8 cellular contexts compared by ENCODE assay signal in genomic region chr4:26372525-26373172, GRCh38. TPM values are rescaled to one million over a fixed set of nuclear protein-coding genes. Genes with fewer than 3 reads are reported as not detected.
A peak's percentile ranks its signal among the peaks of the same experiment; 100 is the strongest.
DNase-seq lines count a peak whose midpoint lies in the region; ATAC-seq, FAIRE-seq and TF ChIP-seq lines count a peak whose summit lies in the region.

No MANE protein-coding gene starts in this region.

- ATAC-seq in GM21390 (IDR thresholded peaks at IDR 0.05; ENCODE audit: unreplicated experiment) = peak; percentile 89
- ATAC-seq in Panc1 = peak; percentile 71
- peak; percentile 98 for ATAC-seq in HepG2

- peak overlapping the region; percentile 4 for H3K27ac Mint-ChIP-seq in activated naive CD8-positive, alpha-beta T cell
- H3K27ac Mint-ChIP-seq in type B pancreatic cell = peak overlapping the region; percentile 12

- peaks cover 20% of the 10 kb centered on the region for H3K36me3 Mint-ChIP-seq in activated naive CD8-positive, alpha-beta T cell
- peaks cover 11% of the 10 kb centered on the region for H3K36me3 Mint-ChIP-seq in type B pancreatic cell

- H3K4me1 ChIP-seq in Panc1 (ENCODE audit: control insufficient read depth, insufficient read depth, low read length) = peaks cover 9% of the 10 kb centered on the region
- peaks cover 47% of the 10 kb centered on the region for H3K4me1 ChIP-seq in HepG2 (ENCODE audit: insufficient read depth, low read length)

- H2AFZ ChIP-seq in HepG2 (ENCODE audit: low read length) = no peak overlapping the region

- H3K36me3 ChIP-seq in Panc1 (ENCODE audit: control insufficient read depth, insufficient read depth, low read length) = no peaks in the 10 kb centered on the region
- H3K36me3 ChIP-seq in HepG2 (replicated peaks in 1 of 2; ENCODE audit: control insufficient read depth in 1 of 2, insufficient read depth in 2 of 2, low read length in 2 of 2) = no peaks in the 10 kb centered on the region; a peak in 1 of 5 replicates

- no peak overlapping the region for H3K4me3 Mint-ChIP-seq in activated naive CD8-positive, alpha-beta T cell
- peak overlapping the region; percentile 4 for H3K4me3 Mint-ChIP-seq in type B pancreatic cell

- in situ Hi-C loops in G401 (cut with HindIII; ENCODE audit: low sequenced_read_pairs) = no loop called here
- in situ Hi-C loops in Panc1 (cut with HindIII; ENCODE audit: low pct_unique_long_range_greater_than_20kb, low sequenced_read_pairs) = no loop called here
- in situ Hi-C loops in HepG2 (cut with HindIII; ENCODE audit: extremely low pct_ligation_motif_present, low pct_unique_long_range_greater_than_20kb) = no loop called here

- DNase-seq in G401 (ENCODE audit: low spot score) (peak; percentile 42), HL-60 (ENCODE audit: low read depth in 1 of 2, low spot score in 1 of 2) (peak; percentile 87 to 95), Panc1 (ENCODE audit: low read depth, low spot score) (peak; percentile 5), HepG2 (ENCODE audit: low spot score) (peak; percentile 90), type B pancreatic cell (ENCODE audit: extremely low spot score, unreplicated experiment) (no peak), middle frontal gyrus (ENCODE audit: extremely low spot score, low spot score) (no peak)

- CTCF ChIA-PET in Panc1 (lab: Charles Lee) (no interaction called here), HepG2 (lab: Yijun Ruan, JAX; ENCODE audit: low intra/inter-chr PET ratio, low total read pairs) (no interaction called here)

- H3K27ac ChIP-seq in HL-60 (replicated peaks) (peak overlapping the region; percentile 6; the same call in 1 of the 2 replicates), Panc1 (ENCODE audit: low read length) (no peak overlapping the region), HepG2 (ENCODE audit: extremely low read length, insufficient read depth, low read length) (peak overlapping the region; percentile 12)

- H3K27me3 Mint-ChIP-seq in activated naive CD8-positive, alpha-beta T cell = no peaks in the 10 kb centered on the region
- no peaks in the 10 kb centered on the region for H3K27me3 Mint-ChIP-seq in type B pancreatic cell

- H3K4me3 ChIP-seq in HL-60 (replicated peaks; ENCODE audit: insufficient read depth, low read length) = no peak overlapping the region
- H3K4me3 ChIP-seq in Panc1 (ENCODE audit: low read depth in 2 of 2, low read length in 2 of 2) = no peak overlapping the region
- no peak overlapping the region; a peak in 1 of 6 replicates for H3K4me3 ChIP-seq in HepG2 (replicated peaks in 1 of 3; ENCODE audit: insufficient read depth in 1 of 3, low read depth in 2 of 3, low read length in 3 of 3)

- no peak for TF ChIP-seq POLR2A in HepG2 (IDR thresholded peaks at IDR 0.05; ENCODE audit: insufficient read depth in 1 of 2, low read depth in 2 of 2, low read length in 2 of 2)

- peaks cover 71% of the 10 kb centered on the region for H3K79me2 ChIP-seq in HepG2 (ENCODE audit: insufficient read depth, low read length)

- WGBS in HepG2 (ENCODE audit: low lambda C conversion rate) = 11% methylated on average over 5 of the region's 5 CpGs

- no peak; the same call in 1 of the 2 replicates for TF ChIP-seq RAD21 in HepG2 (CRISPR knock-in tag; IDR thresholded peaks at IDR 0.05)

- no peak overlapping the region for H3K9ac ChIP-seq in HepG2 (ENCODE audit: insufficient read depth, low read depth, low read length)

- peak; percentile 97 for FAIRE-seq in HepG2 (lab: Jason Lieb, UNC)

- TF ChIP-seq CTCF in HL-60 (IDR thresholded peaks at IDR 0.05; ENCODE audit: insufficient read depth, low read length) (no peak), Panc1 (IDR thresholded peaks at IDR 0.05) (no peak), HepG2 (CRISPR knock-in tag; IDR thresholded peaks at IDR 0.05) (no peak), type B pancreatic cell (conservative IDR thresholded peaks at IDR 0.05) (no peak)

- BruUV-seq in Panc1 (replicated peaks; lab: Mats Ljungman, UMichigan) (no TSS peak), HepG2 (replicated peaks; lab: Mats Ljungman, UMichigan) (no TSS peak)

- H3K4me1 Mint-ChIP-seq in activated naive CD8-positive, alpha-beta T cell (ENCODE audit: low read depth) = peaks cover 48% of the 10 kb centered on the region
- H3K4me1 Mint-ChIP-seq in type B pancreatic cell (ENCODE audit: unreplicated experiment) = peaks cover 60% of the 10 kb centered on the region

- peaks cover 65% of the 10 kb centered on the region for H4K20me1 ChIP-seq in HepG2 (ENCODE audit: insufficient read depth, low read length)

- peak in 1 of 2 experiments; percentile 62; a peak in 1 of 4 replicates for TF ChIP-seq EP300 in HepG2 (IDR thresholded peaks at IDR 0.05; ENCODE audit: low read depth in 2 of 2, low read length in 2 of 2)
- TF ChIP-seq EP300 in HepG2 (CRISPR knock-in tag; IDR thresholded peaks at IDR 0.05; ENCODE audit: borderline replicate concordance) = no peak

- H3K9me3 Mint-ChIP-seq in activated naive CD8-positive, alpha-beta T cell (ENCODE audit: low read depth) = no peaks in the 10 kb centered on the region
- no peaks in the 10 kb centered on the region for H3K9me3 Mint-ChIP-seq in type B pancreatic cell

- POLR2A ChIA-PET in Panc1 (lab: Charles Lee) (interaction anchor here (0.5 kb wide), 1 partner anchor 8 kb away, joined by 4 read pairs; no protein-coding TSS in a partner anchor), HepG2 (lab: Yijun Ruan, JAX) (interaction anchor here (0.8 kb wide), 1 partner anchor 53 kb away, joined by 5 read pairs; no protein-coding TSS in a partner anchor)

- intact Hi-C loops in Panc1 (cut with micrococcal nuclease; ENCODE audit: unreplicated experiment) (no loop called here), HepG2 (cut with micrococcal nuclease; ENCODE audit: unreplicated experiment) (loop anchor here (5.0 kb wide), 1 partner anchor 50 kb away; the partner anchor contains the start of gene RBPJ)

- H3K4me2 ChIP-seq in HepG2 (ENCODE audit: low read depth, low read length) = peak overlapping the region; percentile 46

- H3K27me3 ChIP-seq in HL-60 (ENCODE audit: insufficient read depth, poor library complexity, severe bottlenecking) (no peaks in the 10 kb centered on the region), Panc1 (ENCODE audit: control insufficient read depth, insufficient read depth, low read length) (no peaks in the 10 kb centered on the region), HepG2 (ENCODE audit: control insufficient read depth in 1 of 2, insufficient read depth in 2 of 2, low read length in 2 of 2) (no peaks in the 10 kb centered on the region)

- H3K9me3 ChIP-seq in Panc1 (ENCODE audit: control insufficient read depth, insufficient read depth, low read depth, low read length) = no peaks in the 10 kb centered on the region
- H3K9me3 ChIP-seq in HepG2 (ENCODE audit: low read length) = no peaks in the 10 kb centered on the region

TF ChIP-seq in HepG2, 621 proteins besides CTCF, POLR2A, EP300 and RAD21 (continues in another document):
- TF ChIP-seq ETV6 (CRISPR knock-in tag; conservative IDR thresholded peaks at IDR 0.05) (no peak), SP4 (CRISPR knock-in tag; IDR thresholded peaks at IDR 0.05) (no peak), RARG (CRISPR knock-in tag; IDR thresholded peaks at IDR 0.05; ENCODE audit: low read depth) (no peak), MIXL1 (CRISPR knock-in tag; IDR thresholded peaks at IDR 0.05) (0 out of 2 replicates have a peak, but pooled peaks have one; percentile 47), ZNF180 (CRISPR knock-in tag; IDR thresholded peaks at IDR 0.05; ENCODE audit: borderline replicate concordance, low read depth) (no peak), BRCA1 (CRISPR knock-in tag; IDR thresholded peaks at IDR 0.05) (no peak), GATAD2A (CRISPR knock-in tag; IDR thresholded peaks at IDR 0.05) (peak; percentile 75), ZNF44 (CRISPR knock-in tag; IDR thresholded peaks at IDR 0.05) (no peak), ZNF567 (CRISPR knock-in tag; IDR thresholded peaks at IDR 0.05; ENCODE audit: borderline replicate concordance) (no peak), ZNF775 (CRISPR knock-in tag; IDR thresholded peaks at IDR 0.05; ENCODE audit: borderline replicate concordance) (no peak), TEAD2 (CRISPR knock-in tag; IDR thresholded peaks at IDR 0.05) (no peak)

RNA-seq across cellular contexts. Expression of gene RBPJ, which starts 51.8 kb away (rescaled TPM):
- total RNA-seq in G401 (2014; rRNA removed; shearing (Covaris generic)) = 207 and 336 TPM in 2 replicates
- total RNA-seq in Panc1 (2021; ENCODE audit: unreplicated experiment) (33.7 TPM), HepG2 (2016; rRNA removed; fragmentation: Illumina TruSeq; extraction: Trizol) (25.9 and 46.3 TPM in 2 replicates), type B pancreatic cell (ENCODE audit: low replicate concordance) (61.5 and 95.4 TPM in 2 replicates)
- 11.0 TPM for polyA plus RNA-seq in Panc1 (2012; ENCODE audit: insufficient read length)
- total RNA-seq in HepG2 (2016; cell fraction: cytosol; rRNA removed; fragmentation: Illumina TruSeq; extraction: Trizol; ENCODE audit: low read depth) = 4.6 and 5.4 TPM in 2 replicates
- 26.5 and 41.4 TPM in 2 replicates for total RNA-seq in HepG2 (2016; cell fraction: insoluble cytoplasmic fraction; rRNA removed; fragmentation: Illumina TruSeq; extraction: Trizol)
- total RNA-seq in HepG2 (2016; cell fraction: membrane; rRNA removed; fragmentation: Illumina TruSeq; extraction: Trizol) = 9.7 and 10.3 TPM in 2 replicates
- total RNA-seq in HepG2 (2016; cell fraction: nucleus; rRNA removed; fragmentation: Illumina TruSeq; extraction: Trizol) = 43.5 and 46.2 TPM in 2 replicates
- 22.7 and 33.2 TPM in 2 replicates for polyA plus RNA-seq in HepG2 (2011; rRNA removed)
- polyA plus RNA-seq in HepG2 (2011; cell fraction: cytosol; rRNA removed) = 15.1 and 17.4 TPM in 2 replicates
- polyA plus RNA-seq in HepG2 (2011; cell fraction: nucleus; rRNA removed) = 41.8 and 45.1 TPM in 2 replicates
- 29.3 and 33.0 TPM in 2 replicates for polyA plus RNA-seq in HepG2 (2012)
- polyA plus RNA-seq in HepG2 (2016; cell fraction: cytosol; fragmentation: Illumina TruSeq; extraction: Trizol; ENCODE audit: low read depth) = 0.78 and 1.2 TPM in 2 replicates
- 34.1 and 34.4 TPM in 2 replicates for polyA plus RNA-seq in HepG2 (2016; cell fraction: insoluble cytoplasmic fraction; fragmentation: Illumina TruSeq; extraction: Trizol; ENCODE audit: low read depth)
- 4.3 and 6.2 TPM in 2 replicates for polyA plus RNA-seq in HepG2 (2016; cell fraction: membrane; fragmentation: Illumina TruSeq; extraction: Trizol; ENCODE audit: low read depth)
- polyA plus RNA-seq in HepG2 (2016; cell fraction: nucleus; fragmentation: Illumina TruSeq; extraction: Trizol; ENCODE audit: insufficient read depth, low read depth) = 36.2 and 36.5 TPM in 2 replicates
- 21.7 and 31.8 TPM in 2 replicates for polyA minus RNA-seq in HepG2 (2011; rRNA and poly(A)+ RNA removed; ENCODE audit: low replicate concordance)
- 18.4 and 24.8 TPM in 2 replicates for polyA minus RNA-seq in HepG2 (2011; cell fraction: cytosol; rRNA and poly(A)+ RNA removed)
- polyA minus RNA-seq in HepG2 (2011; cell fraction: nucleus; rRNA and poly(A)+ RNA removed) = 130 and 131 TPM in 2 replicates

Comparison
In these comparisons a context has a peak if more than half of its experiments do, and no peak if none do; other contexts are left out.
1. DNase-seq: peak in G401 (single experiment), HL-60 (2 of 2), Panc1 (single experiment) and HepG2 (single experiment); none in type B pancreatic cell (single experiment) and middle frontal gyrus (single experiment).
2. Peak in every context shown above with its lines, with median percentiles within 50 percentile points of each other: ATAC-seq.